13 cellular contexts compared by ENCODE assay signal in genomic region chr15:91864669-91865068, GRCh38. TPM values are rescaled to one million over a fixed set of nuclear protein-coding genes. Genes with fewer than 3 reads are reported as not detected.
DNase-seq lines count a peak whose midpoint lies in the region; ATAC-seq, FAIRE-seq and TF ChIP-seq lines count a peak whose summit lies in the region.
"Had no signal": no experiment of that assay in that cellular context is flagged by ENCODE, and none has a peak within 500 bp of the region (broad histone marks: within the 10 kb centered on the region; RNA-seq: fewer than 3 reads in every experiment).

No MANE protein-coding gene starts in this region.

- 18% methylated on average over 8 of the region's 9 CpGs for WGBS in HepG2 (ENCODE audit: low lambda C conversion rate)

- no peak overlapping the region for H3K9ac ChIP-seq in HepG2 (ENCODE audit: insufficient read depth, low read depth, low read length)

- in situ Hi-C loops in HepG2 (cut with HindIII; ENCODE audit: extremely low pct_ligation_motif_present, low pct_unique_long_range_greater_than_20kb), result no loop called here

- CTCF ChIA-PET in CD8-positive, alpha-beta memory T cell (lab: Charles Lee), result interaction anchor here (0.8 to 3.7 kb wide), 2 partner anchors 11 to 12 kb away, joined by 3 to 22 read pairs; partner anchors contain the start of gene SLCO3A1
- CTCF ChIA-PET in HepG2 (lab: Yijun Ruan, JAX; ENCODE audit: low intra/inter-chr PET ratio, low total read pairs), result no interaction called here

- BruUV-seq in HepG2 (replicated peaks; lab: Mats Ljungman, UMichigan), result no TSS peak

- peaks cover 0 to 7% (median 0%) of the 10 kb centered on the region in 3 donors for H3K36me3 Mint-ChIP-seq in CD8-positive, alpha-beta memory T cell
- H3K36me3 Mint-ChIP-seq in activated T-helper 17 cell treated with anti-CD3 and anti-CD28 coated beads, Interleukin-2, amount 50 U/mL, for 72 hours (ENCODE audit: low read depth), result no peaks in the 10 kb centered on the region

- no peaks in the 10 kb centered on the region for H3K36me3 ChIP-seq in CD8-positive, alpha-beta memory T cell (ENCODE audit: insufficient read depth, low read length)
- H3K36me3 ChIP-seq in HepG2 (replicated peaks in 1 of 2; ENCODE audit: control insufficient read depth in 1 of 2, insufficient read depth in 2 of 2, low read length in 2 of 2), result no peaks in the 10 kb centered on the region
- H3K36me3 ChIP-seq: right lobe of liver had no signal

- H3K9me3 ChIP-seq in CD8-positive, alpha-beta memory T cell (ENCODE audit: low read length), result no peaks in the 10 kb centered on the region
- H3K9me3 ChIP-seq in HepG2 (ENCODE audit: low read length), result no peaks in the 10 kb centered on the region
- H3K9me3 ChIP-seq: right lobe of liver had no signal

- POLR2A ChIA-PET in CD8-positive, alpha-beta memory T cell (lab: Charles Lee), result interaction anchor here (1.3 kb wide), 1 partner anchor 9 kb away, joined by 4 read pairs; no protein-coding TSS in a partner anchor
- POLR2A ChIA-PET in HepG2 (lab: Yijun Ruan, JAX), result no interaction called here

- no peak for TF ChIP-seq EP300 in HepG2 (IDR thresholded peaks at IDR 0.05; ENCODE audit: low read depth in 2 of 2, low read length in 2 of 2)
- no peak for TF ChIP-seq EP300 in HepG2 (CRISPR knock-in tag; IDR thresholded peaks at IDR 0.05; ENCODE audit: borderline replicate concordance)

- H3K4me1 Mint-ChIP-seq in CD8-positive, alpha-beta memory T cell, result peaks cover 73 to 92% (median 91%) of the 10 kb centered on the region in 3 donors
- peaks cover 40% of the 10 kb centered on the region for H3K4me1 Mint-ChIP-seq in activated T-helper 17 cell treated with anti-CD3 and anti-CD28 coated beads, Interleukin-2, amount 50 U/mL, for 72 hours

- H3K27me3 ChIP-seq in CD8-positive, alpha-beta memory T cell (ENCODE audit: insufficient read depth, low read length, poor library complexity, severe bottlenecking), result no peaks in the 10 kb centered on the region
- peaks cover 1 to 10% of the 10 kb centered on the region in 2 experiments; a peak in 2 of 5 replicates for H3K27me3 ChIP-seq in HepG2 (ENCODE audit: control insufficient read depth in 1 of 2, insufficient read depth in 2 of 2, low read length in 2 of 2)
- H3K27me3 ChIP-seq: right lobe of liver had no signal

- peaks cover 83% of the 10 kb centered on the region for H3K4me1 ChIP-seq in CD8-positive, alpha-beta memory T cell (ENCODE audit: insufficient read depth, low read length)
- H3K4me1 ChIP-seq in HepG2 (ENCODE audit: insufficient read depth, low read length), result no peaks in the 10 kb centered on the region
- H3K4me1 ChIP-seq: right lobe of liver had no signal

- peak overlapping the region in 4 of 7 donors; percentile 5 to 59 (median 50) for H3K4me3 Mint-ChIP-seq in CD8-positive, alpha-beta memory T cell
- H3K4me3 Mint-ChIP-seq in activated T-helper 17 cell treated with anti-CD3 and anti-CD28 coated beads, Interleukin-2, amount 50 U/mL, for 72 hours, result peak overlapping the region; percentile 52
- H3K4me3 Mint-ChIP-seq: T-helper 1 cell treated with Interleukin-12 subunit alpha and Interleukin-12 subunit beta and Interleukin-4 antibody, amounts not matched to agents 30 μg/mL and 1 μg/mL, for 36 hours had no signal

- TF ChIP-seq CTCF in HepG2 (CRISPR knock-in tag; IDR thresholded peaks at IDR 0.05), result no peak

- no peak for TF ChIP-seq POLR2A in HepG2 (IDR thresholded peaks at IDR 0.05; ENCODE audit: insufficient read depth in 1 of 2, low read depth in 2 of 2, low read length in 2 of 2)

- no peak overlapping the region for H3K4me3 ChIP-seq in CD8-positive, alpha-beta memory T cell (ENCODE audit: low read length)
- H3K4me3 ChIP-seq in HepG2 (replicated peaks in 1 of 3; ENCODE audit: insufficient read depth in 1 of 3, low read depth in 2 of 3, low read length in 3 of 3), result no peak overlapping the region
- H3K4me3 ChIP-seq: right lobe of liver had no signal

- no peaks in the 10 kb centered on the region for H4K20me1 ChIP-seq in HepG2 (ENCODE audit: insufficient read depth, low read length)

- no peak for FAIRE-seq in HepG2 (lab: Jason Lieb, UNC)

- H3K9me3 Mint-ChIP-seq in CD8-positive, alpha-beta memory T cell, result no peaks in the 10 kb centered on the region
- no peaks in the 10 kb centered on the region for H3K9me3 Mint-ChIP-seq in activated T-helper 17 cell treated with anti-CD3 and anti-CD28 coated beads, Interleukin-2, amount 50 U/mL, for 72 hours
- H3K9me3 Mint-ChIP-seq: T-helper 1 cell treated with Interleukin-12 subunit alpha and Interleukin-12 subunit beta and Interleukin-4 antibody, amounts not matched to agents 30 μg/mL and 1 μg/mL, for 36 hours had no signal

- TF ChIP-seq RAD21 in HepG2 (CRISPR knock-in tag; IDR thresholded peaks at IDR 0.05), result no peak

- peak in 2 of 5 donors; percentile 15 to 47 for DNase-seq in CD8-positive, alpha-beta memory T cell
- no peak for DNase-seq in HepG2 (ENCODE audit: low spot score)
- DNase-seq in DMS153 (lab: John Stamatoyannopoulos, UW), result no peak
- DNase-seq in activated CD4-positive, CD25-positive, alpha-beta regulatory T cell treated with anti-CD3 and anti-CD28 coated beads, Interleukin-2, amount 50 U/mL, for 72 hours, result no peak
- DNase-seq: effector CD8-positive, alpha-beta T cell; NCI-H1436; right lobe of liver had no signal

- peak overlapping the region in 7 of 8 donors; percentile 50 to 97 (median 85) for H3K27ac Mint-ChIP-seq in CD8-positive, alpha-beta memory T cell
- peak overlapping the region; percentile 59 for H3K27ac Mint-ChIP-seq in activated T-helper 17 cell treated with anti-CD3 and anti-CD28 coated beads, Interleukin-2, amount 50 U/mL, for 72 hours
- H3K27ac Mint-ChIP-seq: T-helper 1 cell treated with Interleukin-12 subunit alpha and Interleukin-12 subunit beta and Interleukin-4 antibody, amounts not matched to agents 30 μg/mL and 1 μg/mL, for 36 hours had no signal

- H2AFZ ChIP-seq in HepG2 (ENCODE audit: low read length), result no peak overlapping the region

- H3K4me2 ChIP-seq in HepG2 (ENCODE audit: low read depth, low read length), result no peak overlapping the region

- no peak overlapping the region for H3K27ac ChIP-seq in CD8-positive, alpha-beta memory T cell (ENCODE audit: low read depth, low read length)
- H3K27ac ChIP-seq in HepG2 (ENCODE audit: extremely low read length, insufficient read depth, low read length), result no peak overlapping the region
- H3K27ac ChIP-seq: C4-2B, right lobe of liver had no signal

- intact Hi-C loops in HepG2 (cut with micrococcal nuclease; ENCODE audit: unreplicated experiment), result no loop called here

- ATAC-seq in HG02759 (IDR thresholded peaks at IDR 0.05; ENCODE audit: unreplicated experiment) (peak; percentile 55), HepG2 (no peak), HG02798 (IDR thresholded peaks at IDR 0.05; ENCODE audit: poor library complexity, unreplicated experiment) (no peak), HG02623 (IDR thresholded peaks at IDR 0.05; ENCODE audit: unreplicated experiment) (no peak)
- ATAC-seq in activated T-helper 17 cell treated with anti-CD3 and anti-CD28 coated beads, Interleukin-2, amount 50 U/mL, for 72 hours (replicated peaks), result peak; percentile 61

- no peaks in the 10 kb centered on the region for H3K79me2 ChIP-seq in HepG2 (ENCODE audit: insufficient read depth, low read length)

- no peaks in the 10 kb centered on the region for H3K27me3 Mint-ChIP-seq in CD8-positive, alpha-beta memory T cell
- no peaks in the 10 kb centered on the region for H3K27me3 Mint-ChIP-seq in activated T-helper 17 cell treated with anti-CD3 and anti-CD28 coated beads, Interleukin-2, amount 50 U/mL, for 72 hours

TF ChIP-seq in HepG2, 621 proteins besides CTCF, POLR2A, EP300 and RAD21:
- TF ChIP-seq ZBTB1 (CRISPR knock-in tag; IDR thresholded peaks at IDR 0.05; ENCODE audit: borderline replicate concordance) (no peak), GABPA (IDR thresholded peaks at IDR 0.05; ENCODE audit: low read depth, low read length) (no peak), GABPA (CRISPR knock-in tag; IDR thresholded peaks at IDR 0.05; ENCODE audit: low read depth) (peak; percentile 63), ZFP82 (CRISPR knock-in tag; IDR thresholded peaks at IDR 0.05; ENCODE audit: borderline replicate concordance) (no peak), TRIM24 (CRISPR knock-in tag; IDR thresholded peaks at IDR 0.05) (no peak), STAG1 (CRISPR knock-in tag; IDR thresholded peaks at IDR 0.05) (no peak), ZFY (CRISPR knock-in tag; IDR thresholded peaks at IDR 0.05) (no peak), ZNF530 (CRISPR knock-in tag; IDR thresholded peaks at IDR 0.05; ENCODE audit: low read depth) (no peak)

RNA-seq across cellular contexts. Expression of gene SLCO3A1, which starts 11.2 kb away (rescaled TPM):
- 10 to 100 TPM; 10.0 to 10.8 TPM for total RNA-seq in CD8-positive, alpha-beta memory T cell
- 47.9 TPM for polyA plus RNA-seq in CD8-positive, alpha-beta memory T cell
- total RNA-seq in activated T-helper 17 cell treated with anti-CD3 and anti-CD28 coated beads, Interleukin-2, amount 50 U/mL, for 72 hours, result 10 to 100 TPM in 1 of 2 donors, 1 to 10 TPM in 1; 7.0 to 11.0 TPM
- total RNA-seq in HepG2 (2016; rRNA removed; fragmentation: Illumina TruSeq; extraction: Trizol), result 0.02 TPM in 1 of 2 replicates, not detected in the other
- 0.09 and 0.10 TPM in 2 replicates for total RNA-seq in HepG2 (2016; cell fraction: cytosol; rRNA removed; fragmentation: Illumina TruSeq; extraction: Trizol; ENCODE audit: low read depth)
- not detected in 2 replicates for total RNA-seq in HepG2 (2016; cell fraction: insoluble cytoplasmic fraction; rRNA removed; fragmentation: Illumina TruSeq; extraction: Trizol)
- 0.03 TPM in 1 of 2 replicates, not detected in the other for total RNA-seq in HepG2 (2016; cell fraction: membrane; rRNA removed; fragmentation: Illumina TruSeq; extraction: Trizol)
- not detected in 2 replicates for total RNA-seq in HepG2 (2016; cell fraction: nucleus; rRNA removed; fragmentation: Illumina TruSeq; extraction: Trizol)
- not detected in 2 replicates for polyA plus RNA-seq in HepG2 (2011; rRNA removed)
- not detected in 2 replicates for polyA plus RNA-seq in HepG2 (2011; cell fraction: cytosol; rRNA removed)
- not detected in 2 replicates for polyA plus RNA-seq in HepG2 (2011; cell fraction: nucleus; rRNA removed)
- polyA plus RNA-seq in HepG2 (2012), result not detected in 2 replicates
- not detected in 2 replicates for polyA plus RNA-seq in HepG2 (2016; cell fraction: cytosol; fragmentation: Illumina TruSeq; extraction: Trizol; ENCODE audit: low read depth)
- not detected in 2 replicates for polyA plus RNA-seq in HepG2 (2016; cell fraction: insoluble cytoplasmic fraction; fragmentation: Illumina TruSeq; extraction: Trizol; ENCODE audit: low read depth)
- not detected in 2 replicates for polyA plus RNA-seq in HepG2 (2016; cell fraction: membrane; fragmentation: Illumina TruSeq; extraction: Trizol; ENCODE audit: low read depth)
- not detected in 2 replicates for polyA plus RNA-seq in HepG2 (2016; cell fraction: nucleus; fragmentation: Illumina TruSeq; extraction: Trizol; ENCODE audit: insufficient read depth, low read depth)
- polyA minus RNA-seq in HepG2 (2011; rRNA and poly(A)+ RNA removed; ENCODE audit: low replicate concordance), result 97.9 TPM in 1 of 2 replicates, not detected in the other
- not detected in 2 replicates for polyA minus RNA-seq in HepG2 (2011; cell fraction: cytosol; rRNA and poly(A)+ RNA removed)
- polyA minus RNA-seq in HepG2 (2011; cell fraction: nucleus; rRNA and poly(A)+ RNA removed), result not detected in 2 replicates

Comparison
In these comparisons a context has a peak if more than half of its experiments do, and no peak if none do; other contexts are left out.
1. ATAC-seq: peak in HG02759 (single experiment) and activated T-helper 17 cell treated with anti-CD3 and anti-CD28 coated beads, Interleukin-2, amount 50 U/mL, for 72 hours (single experiment); none in HepG2 (single experiment), HG02798 (single experiment) and HG02623 (single experiment).